ENCODE assay signal across 15 cellular contexts in genomic region chr16:51237207-51237606, GRCh38.
A peak's percentile ranks its signal among the peaks of the same experiment; 100 is the strongest.
DNase-seq lines count a peak whose midpoint lies in the region; ATAC-seq and TF ChIP-seq lines count a peak whose summit lies in the region.
"Had no signal": no experiment of that assay in that cellular context is flagged by ENCODE, and none has a peak within 500 bp of the region (broad histone marks: within the 10 kb centered on the region; RNA-seq: fewer than 3 reads in every experiment).

No MANE protein-coding gene starts in this region.

- 0 out of 2 replicates have a peak, but pooled peaks cover 3% of the 10 kb centered on the region for H3K9me3 ChIP-seq in Caco-2

- H3K4me3 ChIP-seq in Caco-2 (ENCODE audit: low read depth, low read length), result no peak overlapping the region
- H3K4me3 ChIP-seq: BLaER1 treated with 17β-estradiol and CSF1 and Interleukin-3, amounts not matched to agents 10 nM and 100 nM; GM12878; K562; PC-9 had no signal

- no TSS peak for BruUV-seq in Caco-2 (replicated peaks; lab: Mats Ljungman, UMichigan)

- intact Hi-C loops in Caco-2 (cut with micrococcal nuclease; ENCODE audit: unreplicated experiment), result no loop called here

- POLR2A ChIA-PET in Caco-2 (lab: Charles Lee), result no interaction called here

- ATAC-seq in GM18517 (IDR thresholded peaks at IDR 0.05; ENCODE audit: unreplicated experiment), result no peak
- ATAC-seq: GM12878, K562 had no signal

- H3K4me1 Mint-ChIP-seq in Caco-2 (ENCODE audit: low read depth, unreplicated experiment) (peaks cover 29% of the 10 kb centered on the region), progenitor cell of endocrine pancreas (ENCODE audit: low read depth) (peaks cover 21% of the 10 kb centered on the region)
- H3K4me1 Mint-ChIP-seq: CD8-positive, alpha-beta memory T cell had no signal

- H3K27ac ChIP-seq in caudate nucleus (ENCODE audit: low read depth, low read length), result peak overlapping the region; percentile 93
- peak overlapping the region; percentile 94 for H3K27ac ChIP-seq in layer of hippocampus (ENCODE audit: low read depth, low read length)
- H3K27ac ChIP-seq: BLaER1 treated with 17β-estradiol and CSF1 and Interleukin-3, amounts not matched to agents 10 nM and 100 nM; PC-9 had no signal

- DNase-seq in Caco-2 (no peak), caudate nucleus (lab: John Stamatoyannopoulos, UW) (peak in 3 of 61 donors; percentile 5 to 55 (median 31)), progenitor cell of endocrine pancreas (ENCODE audit: low spot score, unreplicated experiment) (no peak), NCI-H2196 (lab: John Stamatoyannopoulos, UW; ENCODE audit: unreplicated experiment) (no peak), HuH-7 (ENCODE audit: low spot score) (no peak)
- DNase-seq: CD8-positive, alpha-beta memory T cell; GDM1; NCI-H187 treated with DMSO at 0.1 percent for 48 hours; NCI-H2171 treated with DMSO at 0.1 percent for 48 hours; PC-9 had no signal

- no peaks in the 10 kb centered on the region for H3K36me3 ChIP-seq in Caco-2 (ENCODE audit: control insufficient read depth, insufficient read depth, low read length)
- H3K36me3 ChIP-seq: BLaER1 treated with 17β-estradiol and CSF1 and Interleukin-3, amounts not matched to agents 10 nM and 100 nM had no signal

- CTCF ChIA-PET in Caco-2 (lab: Charles Lee), result no interaction called here

- peaks cover 44% of the 10 kb centered on the region for H3K4me1 ChIP-seq in Caco-2

- H3K27me3 Mint-ChIP-seq in Caco-2 (ENCODE audit: insufficient read depth, unreplicated experiment), result peaks cover 22% of the 10 kb centered on the region
- peaks cover 97% of the 10 kb centered on the region for H3K27me3 Mint-ChIP-seq in progenitor cell of endocrine pancreas
- H3K27me3 Mint-ChIP-seq: CD8-positive, alpha-beta memory T cell had no signal

- H3K36me3 Mint-ChIP-seq in Caco-2 (ENCODE audit: insufficient read depth, unreplicated experiment), result peaks cover 6% of the 10 kb centered on the region
- H3K36me3 Mint-ChIP-seq in progenitor cell of endocrine pancreas (ENCODE audit: insufficient read depth), result no peaks in the 10 kb centered on the region
- H3K36me3 Mint-ChIP-seq: CD8-positive, alpha-beta memory T cell had no signal

- H3K4me3 Mint-ChIP-seq in Caco-2 (ENCODE audit: unreplicated experiment) (peak overlapping the region; percentile 7), progenitor cell of endocrine pancreas (ENCODE audit: low read depth) (no peak overlapping the region)
- H3K4me3 Mint-ChIP-seq: CD8-positive, alpha-beta memory T cell had no signal

- H3K9me3 Mint-ChIP-seq in Caco-2 (ENCODE audit: unreplicated experiment) (peaks cover 19% of the 10 kb centered on the region), progenitor cell of endocrine pancreas (ENCODE audit: low read depth) (peaks cover 4% of the 10 kb centered on the region)

- H3K27me3 ChIP-seq in Caco-2 (replicated peaks; ENCODE audit: control insufficient read depth, insufficient read depth, low read length) (no peaks in the 10 kb centered on the region), layer of hippocampus (ENCODE audit: control insufficient read depth, insufficient read depth, low read length) (no peaks in the 10 kb centered on the region)
- H3K27me3 ChIP-seq: BLaER1 treated with 17β-estradiol and CSF1 and Interleukin-3, amounts not matched to agents 10 nM and 100 nM had no signal

- TF ChIP-seq CTCF in Caco-2 (IDR thresholded peaks at IDR 0.05; ENCODE audit: insufficient read depth in 1 of 2, low read depth in 1 of 2, low read length in 1 of 2, severe bottlenecking in 1 of 2, unreplicated experiment in 1 of 2) (no peak), progenitor cell of endocrine pancreas (IDR thresholded peaks at IDR 0.05; ENCODE audit: unreplicated experiment) (no peak)

- H3K27ac Mint-ChIP-seq in Caco-2 (ENCODE audit: unreplicated experiment) (no peak overlapping the region), progenitor cell of endocrine pancreas (peak overlapping the region; percentile 8)
- H3K27ac Mint-ChIP-seq: CD8-positive, alpha-beta memory T cell had no signal
